In genomic region chrX:46910415-46910814, GRCh38 we compare ENCODE assay signal across 39 cellular contexts.
"Had no signal": no experiment of that assay in that cellular context is flagged by ENCODE, and none has a peak within 500 bp of the region (broad histone marks: within the 10 kb centered on the region; RNA-seq: fewer than 3 reads in every experiment).

No MANE protein-coding gene starts in this region.

- DNase-seq: activated B cell treated with CpG ODN at 0.5 μM for 24 hours; activated CD4-positive, alpha-beta memory T cell treated with anti-CD3 and anti-CD28 coated beads for 36 hours; activated CD4-positive, alpha-beta T cell treated with anti-CD3 and anti-CD28 coated beads for 4 hours; activated CD4-positive, alpha-beta T cell treated with anti-CD3 and anti-CD28 coated beads, Interleukin-2, amount 10 ng/mL, durations not matched to agents 24 days and 14 days; activated CD4-positive, alpha-beta T cell treated with anti-CD3 and anti-CD28 coated beads, Interleukin-2, amount 50 U/mL, for 1 hour; activated CD4-positive, alpha-beta T cell treated with anti-CD3 and anti-CD28 coated beads, Interleukin-2, amount 50 U/mL, for 4 hours; activated CD4-positive, CD25-positive, alpha-beta regulatory T cell treated with anti-CD3 and anti-CD28 coated beads, Interleukin-2, amount 50 U/mL, for 72 hours; activated CD8-positive, alpha-beta memory T cell treated with anti-CD3 and anti-CD28 coated beads, Interleukin-2, amount 50 U/mL, for 4 hours; activated CD8-positive, alpha-beta T cell treated with anti-CD3 and anti-CD28 coated beads for 36 hours; activated effector memory CD4-positive, alpha-beta T cell treated with anti-CD3 and anti-CD28 coated beads, Interleukin-2, amount 50 U/mL, for 16 hours; activated gamma-delta T cell treated with Interleukin-2 at 50 U/mL for 16 hours; activated naive CD4-positive, alpha-beta T cell; activated naive CD4-positive, alpha-beta T cell treated with anti-CD3 and anti-CD28 coated beads for 36 hours; activated naive CD4-positive, alpha-beta T cell treated with anti-CD3 and anti-CD28 coated beads, Interleukin-2, amount 50 U/mL, for 16 hours; activated naive CD8-positive, alpha-beta T cell treated with anti-CD3 and anti-CD28 coated beads for 36 hours; activated T-cell treated with anti-CD3 and anti-CD28 coated beads for 4 hours; activated T-cell treated with anti-CD3 and anti-CD28 coated beads, Interleukin-2, amount 50 U/mL, for 1 hour; activated T-cell treated with anti-CD3 and anti-CD28 coated beads, Interleukin-2, amount 50 U/mL, for 4 hours; activated T-cell treated with anti-CD3 and anti-CD28 coated beads, Interleukin-2, amount 50 U/mL, for 72 hours; adrenal gland; amygdala; anterior cingulate cortex; caudate nucleus; cerebellar nuclear complex; T-helper 1 cell; T-helper 2 cell; T-helper 9 cell had no signal

- FAIRE-seq: bronchial epithelial cell, TTC549 had no signal

- H3K36me3 ChIP-seq: adrenal gland, ascending aorta, cardiac muscle cell had no signal

- H3K9me3 Mint-ChIP-seq: activated B cell treated with CpG ODN at 0.5 μM for 24 hours; activated CD4-positive, alpha-beta memory T cell treated with anti-CD3 and anti-CD28 coated beads for 36 hours; activated CD4-positive, alpha-beta T cell treated with anti-CD3 and anti-CD28 coated beads, Interleukin-2, amount 10 ng/mL, durations not matched to agents 24 days and 14 days; activated CD8-positive, alpha-beta T cell treated with anti-CD3 and anti-CD28 coated beads for 36 hours; activated naive CD4-positive, alpha-beta T cell treated with anti-CD3 and anti-CD28 coated beads for 36 hours; activated naive CD4-positive, alpha-beta T cell treated with anti-CD3 and anti-CD28 coated beads, Interleukin-2, amount 50 U/mL, for 72 hours; activated naive CD8-positive, alpha-beta T cell treated with anti-CD3 and anti-CD28 coated beads for 36 hours; activated T-cell treated with anti-CD3 and anti-CD28 coated beads, Interleukin-2, amount 50 U/mL, for 4 hours; activated T-cell treated with anti-CD3 and anti-CD28 coated beads, Interleukin-2, amount 50 U/mL, for 72 hours; activated T-helper 1 cell treated with anti-CD3 and anti-CD28 coated beads, Interleukin-12 subunit alpha, Interleukin-12 subunit beta, Interleukin-2, Interleukin-4 antibody, amounts not matched to agents 30 ng/mL and 10 ng/mL and 1 ng/mL, durations not matched to agents 14 hours and 24 hours and 36 hours; activated T-helper 17 cell treated with anti-CD3 and anti-CD28 coated beads, Interleukin-2, amount 50 U/mL, for 72 hours; central memory CD8-positive, alpha-beta T cell; T-helper 1 cell treated with Interleukin-12 subunit alpha and Interleukin-12 subunit beta and Interleukin-4 antibody, amounts not matched to agents 30 μg/mL and 1 μg/mL, for 36 hours; T-helper 2 cell treated with Interferon-gamma antibody and Interleukin-4, amounts not matched to agents 5 μg/mL and 100 μg/mL, for 36 hours had no signal

- H3K4me3 ChIP-seq: adrenal gland, ascending aorta, cardiac muscle cell had no signal

- H3K27me3 Mint-ChIP-seq: activated B cell treated with CpG ODN at 0.5 μM for 24 hours had no signal

- H3K27me3 ChIP-seq: adrenal gland, ascending aorta, cardiac muscle cell had no signal

- H3K27ac Mint-ChIP-seq: activated B cell treated with CpG ODN at 0.5 μM for 24 hours; activated CD4-positive, alpha-beta memory T cell treated with anti-CD3 and anti-CD28 coated beads for 36 hours; activated CD4-positive, alpha-beta T cell treated with anti-CD3 and anti-CD28 coated beads, Interleukin-2, amount 10 ng/mL, durations not matched to agents 24 days and 14 days; activated CD8-positive, alpha-beta T cell treated with anti-CD3 and anti-CD28 coated beads for 36 hours; activated naive CD4-positive, alpha-beta T cell treated with anti-CD3 and anti-CD28 coated beads for 36 hours; activated naive CD4-positive, alpha-beta T cell treated with anti-CD3 and anti-CD28 coated beads, Interleukin-2, amount 50 U/mL, for 72 hours; activated naive CD8-positive, alpha-beta T cell treated with anti-CD3 and anti-CD28 coated beads for 36 hours; activated T-cell treated with anti-CD3 and anti-CD28 coated beads, Interleukin-2, amount 50 U/mL, for 72 hours; activated T-helper 1 cell treated with anti-CD3 and anti-CD28 coated beads, Interleukin-12 subunit alpha, Interleukin-12 subunit beta, Interleukin-2, Interleukin-4 antibody, amounts not matched to agents 30 ng/mL and 10 ng/mL and 1 ng/mL, durations not matched to agents 14 hours and 24 hours and 36 hours; activated T-helper 17 cell treated with anti-CD3 and anti-CD28 coated beads, Interleukin-2, amount 50 U/mL, for 72 hours; brain; T-helper 1 cell treated with Interleukin-12 subunit alpha and Interleukin-12 subunit beta and Interleukin-4 antibody, amounts not matched to agents 30 μg/mL and 1 μg/mL, for 36 hours; T-helper 2 cell treated with Interferon-gamma antibody and Interleukin-4, amounts not matched to agents 5 μg/mL and 100 μg/mL, for 36 hours had no signal

- H3K4me1 ChIP-seq: adrenal gland had no signal

- H3K9me3 ChIP-seq: adrenal gland, ascending aorta had no signal

- H3K27ac ChIP-seq: adrenal gland, ascending aorta, cardiac muscle cell, VCaP had no signal

- H3K4me3 Mint-ChIP-seq: activated B cell treated with CpG ODN at 0.5 μM for 24 hours; activated CD4-positive, alpha-beta memory T cell treated with anti-CD3 and anti-CD28 coated beads for 36 hours; activated CD4-positive, alpha-beta T cell treated with anti-CD3 and anti-CD28 coated beads, Interleukin-2, amount 10 ng/mL, durations not matched to agents 24 days and 14 days; activated CD8-positive, alpha-beta T cell treated with anti-CD3 and anti-CD28 coated beads for 36 hours; activated naive CD4-positive, alpha-beta T cell treated with anti-CD3 and anti-CD28 coated beads for 36 hours; activated naive CD8-positive, alpha-beta T cell treated with anti-CD3 and anti-CD28 coated beads for 36 hours; activated T-cell treated with anti-CD3 and anti-CD28 coated beads, Interleukin-2, amount 50 U/mL, for 4 hours; activated T-cell treated with anti-CD3 and anti-CD28 coated beads, Interleukin-2, amount 50 U/mL, for 72 hours; T-helper 1 cell treated with Interleukin-12 subunit alpha and Interleukin-12 subunit beta and Interleukin-4 antibody, amounts not matched to agents 30 μg/mL and 1 μg/mL, for 36 hours; T-helper 2 cell treated with Interferon-gamma antibody and Interleukin-4, amounts not matched to agents 5 μg/mL and 100 μg/mL, for 36 hours had no signal

- ATAC-seq: activated CD8-positive, alpha-beta T cell treated with anti-CD3 and anti-CD28 coated beads for 36 hours; activated naive CD4-positive, alpha-beta T cell treated with anti-CD3 and anti-CD28 coated beads, Interleukin-2, amount 50 U/mL, for 72 hours; activated T-cell treated with anti-CD3 and anti-CD28 coated beads, Interleukin-2, amount 50 U/mL, for 4 hours; activated T-cell treated with anti-CD3 and anti-CD28 coated beads, Interleukin-2, amount 50 U/mL, for 72 hours; activated T-helper 17 cell treated with anti-CD3 and anti-CD28 coated beads, Interleukin-2, amount 50 U/mL, for 72 hours had no signal
